In the genomic region with DNA sequence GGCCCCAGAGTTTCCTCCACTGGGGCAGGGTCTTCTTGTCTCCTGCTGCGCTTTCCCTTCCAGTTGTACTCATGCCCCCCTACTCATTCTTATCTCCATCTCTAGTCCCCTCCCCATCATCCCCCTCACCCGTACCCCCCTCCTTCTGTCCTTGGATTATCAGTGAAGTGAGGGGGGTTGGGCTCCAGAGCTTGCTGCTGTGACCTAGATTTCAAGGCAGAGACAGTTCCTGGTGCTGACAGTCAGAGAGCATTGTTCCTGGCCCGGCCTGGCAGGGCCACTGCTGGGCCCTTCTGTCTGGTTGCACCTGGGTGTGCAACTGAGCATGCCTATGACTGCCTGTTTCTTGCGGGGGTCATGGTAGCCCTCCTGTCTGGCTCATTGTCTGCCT, we compare ENCODE assay signal across 11 cellular contexts. TPM values are rescaled to one million over a fixed set of nuclear protein-coding genes. Genes with fewer than 3 reads are reported as not detected.
A peak's percentile ranks its signal among the peaks of the same experiment; 100 is the strongest.
DNase-seq lines count a peak whose midpoint lies in the region; TF ChIP-seq lines count a peak whose summit lies in the region.
"Had no signal": no experiment of that assay in that cellular context is flagged by ENCODE, and none has a peak within 500 bp of the region (broad histone marks: within the 10 kb centered on the region; RNA-seq: fewer than 3 reads in every experiment).

No MANE protein-coding gene starts in this region.

- H3K27ac ChIP-seq in ectodermal cell (ENCODE audit: insufficient read depth, low read depth, low read length, poor library complexity, severe bottlenecking) (peak overlapping the region; percentile 53), tibial artery (peak overlapping the region; percentile 97 to 98), Peyer's patch (no peak overlapping the region)

- no peak for TF ChIP-seq POLR2A in Peyer's patch (IDR thresholded peaks at IDR 0.05)

- WGBS in ectodermal cell, 2 experiments = 33 to 35% methylated on average over 3 to 4 of the region's 4 CpGs

- H3K9me3 Mint-ChIP-seq in mesothelial cell of epicardium = no peaks in the 10 kb centered on the region
- H3K9me3 Mint-ChIP-seq: activated CD4-positive, alpha-beta T cell treated with anti-CD3 and anti-CD28 coated beads, Interleukin-2, amount 10 ng/mL, durations not matched to agents 7 days and 5 days had no signal

- intact Hi-C loops in tibial artery (cut with DNase I; ENCODE audit: low total_unique reads) = no loop called here

- peaks cover 43% of the 10 kb centered on the region for H3K4me1 Mint-ChIP-seq in mesothelial cell of epicardium

- DNase-seq in activated CD8-positive, alpha-beta memory T cell treated with anti-CD3 and anti-CD28 coated beads, Interleukin-2, amount 50 U/mL, for 48 hours = peak; percentile 45
- DNase-seq in activated CD8-positive, alpha-beta memory T cell treated with anti-CD3 and anti-CD28 coated beads, Interleukin-2, amount 50 U/mL, for 4 hours = no peak
- DNase-seq in mesothelial cell of epicardium (ENCODE audit: low spot score in 2 of 2, unreplicated experiment in 2 of 2) (no peak), tibial artery (no peak), Peyer's patch (no peak), AG20443 (ENCODE audit: low spot score) (no peak), HuH-7 (ENCODE audit: low spot score) (no peak)
- DNase-seq: activated CD4-positive, alpha-beta T cell treated with anti-CD3 and anti-CD28 coated beads, Interleukin-2, amount 10 ng/mL, durations not matched to agents 7 days and 5 days; mucosa of descending colon; PC-3 had no signal

- no peaks in the 10 kb centered on the region for H3K27me3 ChIP-seq in ectodermal cell (ENCODE audit: control insufficient read depth, insufficient read depth, low read length, poor library complexity, severe bottlenecking)
- no peaks in the 10 kb centered on the region for H3K27me3 ChIP-seq in tibial artery
- H3K27me3 ChIP-seq in Peyer's patch = no peaks in the 10 kb centered on the region

- no peak overlapping the region for H3K4me3 Mint-ChIP-seq in mesothelial cell of epicardium
- H3K4me3 Mint-ChIP-seq: activated CD4-positive, alpha-beta T cell treated with anti-CD3 and anti-CD28 coated beads, Interleukin-2, amount 10 ng/mL, durations not matched to agents 7 days and 5 days had no signal

- H3K36me3 ChIP-seq in ectodermal cell (ENCODE audit: control insufficient read depth, insufficient read depth, low read length) (peaks cover 26% of the 10 kb centered on the region), tibial artery (peaks cover 36 to 55% (median 42%) of the 10 kb centered on the region in 3 donors), Peyer's patch (peaks cover 0 to 44% (median 0%) of the 10 kb centered on the region in 3 donors)

- peak overlapping the region; percentile 84 for H3K27ac Mint-ChIP-seq in mesothelial cell of epicardium
- H3K27ac Mint-ChIP-seq: activated CD4-positive, alpha-beta T cell treated with anti-CD3 and anti-CD28 coated beads, Interleukin-2, amount 10 ng/mL, durations not matched to agents 7 days and 5 days had no signal

- peaks cover 14% of the 10 kb centered on the region for H3K36me3 Mint-ChIP-seq in mesothelial cell of epicardium

- no peaks in the 10 kb centered on the region for H3K9me3 ChIP-seq in ectodermal cell (ENCODE audit: control insufficient read depth, low read length)
- H3K9me3 ChIP-seq in tibial artery = no peaks in the 10 kb centered on the region
- no peaks in the 10 kb centered on the region for H3K9me3 ChIP-seq in Peyer's patch
- H3K9me3 ChIP-seq: mucosa of descending colon had no signal

- no peaks in the 10 kb centered on the region for H3K27me3 Mint-ChIP-seq in mesothelial cell of epicardium (ENCODE audit: low read depth)
- H3K27me3 Mint-ChIP-seq: activated CD4-positive, alpha-beta T cell treated with anti-CD3 and anti-CD28 coated beads, Interleukin-2, amount 10 ng/mL, durations not matched to agents 7 days and 5 days had no signal

- no peak overlapping the region for H3K4me3 ChIP-seq in ectodermal cell (ENCODE audit: insufficient read depth, low read depth, low read length)
- H3K4me3 ChIP-seq in tibial artery = no peak overlapping the region
- H3K4me3 ChIP-seq in Peyer's patch = no peak overlapping the region
- H3K4me3 ChIP-seq: mucosa of descending colon had no signal

- TF ChIP-seq CTCF in mesothelial cell of epicardium (IDR thresholded peaks at IDR 0.05; ENCODE audit: unreplicated experiment) (no peak), tibial artery (IDR thresholded peaks at IDR 0.05) (no peak), Peyer's patch (IDR thresholded peaks at IDR 0.05) (no peak)

- peaks cover 57% of the 10 kb centered on the region for H3K4me1 ChIP-seq in ectodermal cell (ENCODE audit: control insufficient read depth, insufficient read depth, low read length)
- H3K4me1 ChIP-seq in tibial artery = peaks cover 0 to 57% (median 46%) of the 10 kb centered on the region in 4 donors
- H3K4me1 ChIP-seq in Peyer's patch = peaks cover 0 to 27% (median 5%) of the 10 kb centered on the region in 4 donors

RNA-seq across cellular contexts. Expression of gene PEA15, which starts 4.5 kb away (rescaled TPM):
- 107 TPM for polyA plus RNA-seq in ectodermal cell (2013, experiment 1 of 4)
- 121 TPM for polyA plus RNA-seq in ectodermal cell (2013, experiment 2 of 4)
- polyA plus RNA-seq in ectodermal cell (2013, experiment 3 of 4) = 84.4 TPM
- polyA plus RNA-seq in ectodermal cell (2013, experiment 4 of 4) = 105 TPM
- total RNA-seq in mesothelial cell of epicardium = 37.4 to 42.1 TPM (median 41.2 TPM) in 3 replicates
- total RNA-seq in Peyer's patch = 10 to 100 TPM; 10.2 to 34.7 (median 17.3) TPM

RNA-seq across cellular contexts. Expression of gene CASQ1, which starts 19.3 kb away (rescaled TPM):
- polyA plus RNA-seq in ectodermal cell (2013, experiment 1 of 4) = 2.1 TPM
- 0.53 TPM for polyA plus RNA-seq in ectodermal cell (2013, experiment 2 of 4)
- 0.32 TPM for polyA plus RNA-seq in ectodermal cell (2013, experiment 3 of 4)
- 0.93 TPM for polyA plus RNA-seq in ectodermal cell (2013, experiment 4 of 4)
- 0.16 to 0.27 TPM in 2 of 3 replicates, not detected in the other for total RNA-seq in mesothelial cell of epicardium
- total RNA-seq in Peyer's patch = 1 to 10 TPM in 1 of 4 donors, not detected in 3; 2.6 TPM
- total RNA-seq: activated CD4-positive, alpha-beta T cell treated with anti-CD3 and anti-CD28 coated beads, Interleukin-2, amount 10 ng/mL, durations not matched to agents 7 days and 5 days; PC-3 had no signal

RNA-seq across cellular contexts. Expression of gene DCAF8, which starts 52.7 kb away (rescaled TPM):
- 128 TPM for polyA plus RNA-seq in ectodermal cell (2013, experiment 1 of 4)
- 149 TPM for polyA plus RNA-seq in ectodermal cell (2013, experiment 2 of 4)
- 97.9 TPM for polyA plus RNA-seq in ectodermal cell (2013, experiment 3 of 4)
- polyA plus RNA-seq in ectodermal cell (2013, experiment 4 of 4) = 116 TPM
- 276 to 299 TPM (median 287 TPM) in 3 replicates for total RNA-seq in mesothelial cell of epicardium
- 100 to 1,000 TPM; 121 to 359 (median 202) TPM for total RNA-seq in Peyer's patch

RNA-seq across cellular contexts. Expression of gene ATP1A4, which starts 58.2 kb away (rescaled TPM):
- 0.93 TPM for polyA plus RNA-seq in ectodermal cell (2013, experiment 1 of 4)
- 1.0 TPM for polyA plus RNA-seq in ectodermal cell (2013, experiment 2 of 4)
- polyA plus RNA-seq in ectodermal cell (2013, experiment 3 of 4) = 0.85 TPM
- polyA plus RNA-seq in ectodermal cell (2013, experiment 4 of 4) = 1.1 TPM
- total RNA-seq in mesothelial cell of epicardium = 0.29 to 0.38 TPM (median 0.33 TPM) in 3 replicates
- total RNA-seq in Peyer's patch = under 1 TPM in 1 of 4 donors, not detected in 3; 0.57 TPM
- total RNA-seq: activated CD4-positive, alpha-beta T cell treated with anti-CD3 and anti-CD28 coated beads, Interleukin-2, amount 10 ng/mL, durations not matched to agents 7 days and 5 days had no signal

Comparison
In these comparisons a context has a peak if more than half of its experiments do, and no peak if none do; other contexts are left out.
1. H3K27ac ChIP-seq: peak in ectodermal cell (single experiment) and tibial artery (2 of 2); none in Peyer's patch (0 of 4).